8 cellular contexts compared by ENCODE assay signal in genomic region chr4:52588771-52589591, GRCh38.
DNase-seq lines count a peak whose midpoint lies in the region; ATAC-seq, FAIRE-seq and TF ChIP-seq lines count a peak whose summit lies in the region.

No MANE protein-coding gene starts in this region.

- H3K4me1 ChIP-seq in GM23248 (ENCODE audit: insufficient read depth) (peaks cover 16% of the 10 kb centered on the region), H1 (replicated peaks in 1 of 4; ENCODE audit: control insufficient read depth in 3 of 4, insufficient read depth in 4 of 4, low read length in 3 of 4) (no peaks in the 10 kb centered on the region), testis (no peaks in the 10 kb centered on the region)

- H3K4me1 Mint-ChIP-seq in osteocyte (ENCODE audit: unreplicated experiment): peaks cover 13% of the 10 kb centered on the region

- DNase-seq in GM23248 (peak; percentile 87), H1 (ENCODE audit: low read depth in 1 of 2, low spot score in 2 of 2) (no peak), osteocyte (ENCODE audit: extremely low spot score, unreplicated experiment) (no peak), testis (no peak), 8988T (no peak)
- peak; percentile 43 for DNase-seq in activated CD4-positive, alpha-beta T cell treated with anti-CD3 and anti-CD28 coated beads for 48 hours

- no peak overlapping the region for H3K23ac ChIP-seq in H1 (ENCODE audit: insufficient read length)

- H3K9me3 ChIP-seq in GM23248 (ENCODE audit: low read depth) (no peaks in the 10 kb centered on the region), H1 (ENCODE audit: insufficient read depth in 2 of 2, low read depth in 1 of 2, low read length in 1 of 2) (no peaks in the 10 kb centered on the region), testis (no peaks in the 10 kb centered on the region)

- TF ChIP-seq POLR2A in H1 (IDR thresholded peaks at IDR 0.05; ENCODE audit: control extremely low read depth in 1 of 2, low read depth in 2 of 2, low read length in 2 of 2) (no peak), testis (IDR thresholded peaks at IDR 0.05) (no peak)

- H3K27ac ChIP-seq in GM23248 (peak overlapping the region; percentile 71), H1 (ENCODE audit: low read depth, low read length) (no peak overlapping the region), testis (no peak overlapping the region)

- H3K4ac ChIP-seq in H1 (replicated peaks; ENCODE audit: insufficient read length, low read depth, low read length): no peak overlapping the region

- H3K36me3 Mint-ChIP-seq in osteocyte (ENCODE audit: unreplicated experiment): peaks cover 9% of the 10 kb centered on the region

- H3K9ac ChIP-seq in GM23248: no peak overlapping the region
- no peak overlapping the region for H3K9ac ChIP-seq in H1 (replicated peaks in 1 of 4; ENCODE audit: extremely low read depth in 1 of 4, low read depth in 3 of 4, low read length in 3 of 4)

- peaks cover 6% of the 10 kb centered on the region for H3K27me3 Mint-ChIP-seq in osteocyte (ENCODE audit: unreplicated experiment)

- H4K8ac ChIP-seq in H1 (ENCODE audit: extremely low read depth, insufficient read depth, low read length): no peak overlapping the region

- H3K4me2 ChIP-seq in GM23248 (ENCODE audit: unreplicated experiment): peak overlapping the region; percentile 19
- H3K4me2 ChIP-seq in H1 (ENCODE audit: insufficient read depth in 1 of 2, low read depth in 2 of 2, low read length in 2 of 2): no peak overlapping the region

- ATAC-seq in GM18520 (IDR thresholded peaks at IDR 0.05; ENCODE audit: unreplicated experiment) (no peak), GM19467 (IDR thresholded peaks at IDR 0.05; ENCODE audit: unreplicated experiment) (no peak)

- CTCF ChIA-PET in H1 (lab: Charles Lee; ENCODE audit: partially characterized antibody): interaction anchor here (0.6 to 6.6 kb wide), 22 partner anchors 7 to 394 kb away, joined by 3 to 54 read pairs (median 4); no protein-coding TSS in a partner anchor

- TF ChIP-seq CTCF in H1 (IDR thresholded peaks at IDR 0.05; ENCODE audit: control extremely low read depth in 1 of 3, insufficient read depth in 1 of 3, low read depth in 1 of 3, low read length in 3 of 3): no peak
- TF ChIP-seq CTCF in osteocyte (IDR thresholded peaks at IDR 0.05): no peak
- TF ChIP-seq CTCF in testis (IDR thresholded peaks at IDR 0.05): no peak

- no peaks in the 10 kb centered on the region for H3K9me2 ChIP-seq in GM23248 (ENCODE audit: insufficient read depth)

- no peak overlapping the region for H3K4me3 Mint-ChIP-seq in osteocyte (ENCODE audit: unreplicated experiment)

- no peak for FAIRE-seq in H1 (lab: Jason Lieb, UNC)

- H2BK5ac ChIP-seq in H1 (ENCODE audit: low read depth, low read length): no peak overlapping the region

- intact Hi-C loops in testis (cut with DNase I; ENCODE audit: low total_unique reads): no loop called here

- no peak overlapping the region; the same call in 1 of the 2 replicates for H2BK15ac ChIP-seq in H1 (ENCODE audit: low read length)

- no peak for TF ChIP-seq RAD21 in H1 (IDR thresholded peaks at IDR 0.05 in 1 of 2, conservative IDR thresholded peaks at IDR 0.05 in 1 of 2; ENCODE audit: low read depth in 2 of 2, low read length in 2 of 2)

- H2BK20ac ChIP-seq in H1 (ENCODE audit: low read length): no peak overlapping the region

- no peaks in the 10 kb centered on the region for H3K36me3 ChIP-seq in GM23248 (ENCODE audit: low read depth)
- H3K36me3 ChIP-seq in H1 (ENCODE audit: control insufficient read depth in 2 of 4, insufficient read depth in 4 of 4, low read length in 3 of 4): peaks cover 0 to 3% (median 0%) of the 10 kb centered on the region in 4 experiments; a peak in 2 of 8 replicates
- no peaks in the 10 kb centered on the region for H3K36me3 ChIP-seq in testis (ENCODE audit: low read depth, missing control alignments)

- H3K56ac ChIP-seq in H1 (replicated peaks; ENCODE audit: insufficient read length, low read depth, low read length): no peak overlapping the region

- no peak overlapping the region for H2AFZ ChIP-seq in GM23248
- no peak overlapping the region for H2AFZ ChIP-seq in H1 (ENCODE audit: low read length)

- no peak overlapping the region for H4K5ac ChIP-seq in H1 (ENCODE audit: insufficient read length, low read depth, low read length)

- peak overlapping the region; percentile 28 for H2AK5ac ChIP-seq in H1 (ENCODE audit: low read depth, low read length)

- no peak overlapping the region for H3K14ac ChIP-seq in H1 (ENCODE audit: insufficient read length)

- no peak overlapping the region for H3K18ac ChIP-seq in H1 (ENCODE audit: extremely low read depth, low read length)

- no peaks in the 10 kb centered on the region for H3K79me1 ChIP-seq in H1 (ENCODE audit: low read depth, low read length)

- POLR2A ChIA-PET in H1 (lab: Charles Lee; ENCODE audit: partially characterized antibody): interaction anchor here (1.2 to 3.2 kb wide), 8 partner anchors 20 to 279 kb away, joined by 3 to 20 read pairs (median 4); partner anchors contain the start of gene USP46

- H2BK12ac ChIP-seq in H1 (ENCODE audit: low read depth, low read length): no peak overlapping the region

- H3K27me3 ChIP-seq in GM23248 (replicated peaks; ENCODE audit: insufficient read depth) (no peaks in the 10 kb centered on the region), H1 (replicated peaks in 1 of 4; ENCODE audit: control insufficient read depth in 3 of 4, extremely low read depth in 1 of 4, insufficient read depth in 3 of 4, low read length in 3 of 4) (no peaks in the 10 kb centered on the region), testis (no peaks in the 10 kb centered on the region)

- in situ Hi-C loops in GM23248 (cut with MboI): no loop called here

- no peaks in the 10 kb centered on the region for H3K9me3 Mint-ChIP-seq in osteocyte (ENCODE audit: unreplicated experiment)

- H4K20me1 ChIP-seq in GM23248 (ENCODE audit: insufficient read depth) (no peaks in the 10 kb centered on the region), H1 (replicated peaks in 1 of 2; ENCODE audit: control insufficient read depth in 1 of 2, insufficient read depth in 2 of 2, low read length in 2 of 2) (no peaks in the 10 kb centered on the region)

- no peak overlapping the region for H3K4me3 ChIP-seq in GM23248
- H3K4me3 ChIP-seq in H1 (ENCODE audit: extremely low read depth in 1 of 4, insufficient read depth in 2 of 4, low read depth in 3 of 4, low read length in 4 of 4): no peak overlapping the region
- H3K4me3 ChIP-seq in testis: no peak overlapping the region

- no peak overlapping the region for H2BK120ac ChIP-seq in H1 (replicated peaks; ENCODE audit: low read depth, low read length)

- 60 to 63% methylated on average over 13 of the region's 13 CpGs for WGBS in GM23248 (ENCODE audit: low coverage in 1 of 2, low lambda C conversion rate in 2 of 2, missing lambda C conversion rate in 2 of 2), 2 experiments
- 93% methylated on average over 13 of the region's 13 CpGs; no CpG with 5 or more reads in 1 of the 2 experiments for WGBS in H1 (ENCODE audit: extremely low coverage in 1 of 2, insufficient coverage in 1 of 2, insufficient read length in 1 of 2, insufficient replicate concordance in 2 of 2, low coverage in 1 of 2, low lambda C conversion rate in 2 of 2, missing lambda C conversion rate in 1 of 2), 2 experiments
- 67 to 75% methylated on average over 13 of the region's 13 CpGs for WGBS in testis, 2 donors

- H3F3A ChIP-seq in GM23248 (ENCODE audit: insufficient read depth): peaks cover 16% of the 10 kb centered on the region

- no peak overlapping the region for H4K91ac ChIP-seq in H1 (replicated peaks; ENCODE audit: insufficient read length, low read length)

- TF ChIP-seq EP300 in H1 (IDR thresholded peaks at IDR 0.05; ENCODE audit: borderline replicate concordance in 1 of 2, low read depth in 2 of 2, low read length in 2 of 2): no peak

- no peaks in the 10 kb centered on the region for H3K23me2 ChIP-seq in H1 (ENCODE audit: low read depth, low read length)

- H3K79me2 ChIP-seq in GM23248 (ENCODE audit: insufficient read depth) (no peaks in the 10 kb centered on the region), H1 (ENCODE audit: control insufficient read depth in 1 of 2, insufficient read depth in 2 of 2, low read length in 2 of 2) (no peaks in the 10 kb centered on the region)

- H3K27ac Mint-ChIP-seq in osteocyte (ENCODE audit: unreplicated experiment): peak overlapping the region; percentile 81

TF ChIP-seq in H1, 55 proteins besides CTCF, POLR2A, EP300 and RAD21:
- TF ChIP-seq POU5F1 (IDR thresholded peaks at IDR 0.05; ENCODE audit: low read depth, low read length): no peak
- TF ChIP-seq KDM4A (IDR thresholded peaks at IDR 0.05; ENCODE audit: low read depth, low read length, severe bottlenecking): no peak
- no peak for TF ChIP-seq CHD1 (IDR thresholded peaks at IDR 0.05; ENCODE audit: low read depth, low read length)

Comparison
In these comparisons a context has a peak if more than half of its experiments do, and no peak if none do; other contexts are left out.
1. DNase-seq: peak in GM23248 (single experiment) and activated CD4-positive, alpha-beta T cell treated with anti-CD3 and anti-CD28 coated beads for 48 hours (single experiment); none in H1 (0 of 2), osteocyte (single experiment), testis (single experiment) and 8988T (single experiment).